Comparison of ENCODE assay signal across 9 cellular contexts in the genomic region with DNA sequence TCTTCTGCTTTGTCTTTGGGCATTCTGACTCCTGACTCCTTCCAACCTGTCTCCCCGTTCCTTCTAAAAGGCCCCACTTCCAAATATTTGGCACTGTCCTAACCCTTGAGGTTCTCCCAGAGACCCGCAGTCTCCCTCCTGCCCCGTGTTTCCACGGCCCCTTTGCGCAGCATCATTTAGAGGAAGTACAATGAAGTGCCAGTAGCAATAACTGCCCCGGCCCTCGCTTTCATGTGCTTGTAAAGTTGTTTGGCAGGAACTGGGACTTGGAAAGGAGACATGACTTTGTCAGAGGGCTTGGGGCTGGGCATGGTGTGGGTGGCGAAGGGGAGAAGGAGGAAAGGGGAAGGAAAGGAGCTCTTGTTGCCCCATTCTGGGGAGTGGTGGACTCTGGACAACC. TPM values are rescaled to one million over a fixed set of nuclear protein-coding genes. Genes with fewer than 3 reads are reported as not detected.
DNase-seq lines count a peak whose midpoint lies in the region; ATAC-seq and TF ChIP-seq lines count a peak whose summit lies in the region.
"Had no signal": no experiment of that assay in that cellular context is flagged by ENCODE, and none has a peak within 500 bp of the region (broad histone marks: within the 10 kb centered on the region; RNA-seq: fewer than 3 reads in every experiment).

No MANE protein-coding gene starts in this region.

- peak; percentile 40 for DNase-seq in stimulated activated CD4-positive, alpha-beta T cell treated with anti-CD3 and anti-CD28 coated beads, Interleukin-2, amount 100 ng/mL, for 24 hours
- DNase-seq in stimulated activated CD4-positive, alpha-beta T cell treated with anti-CD3 and anti-CD28 coated beads, Interleukin-4, amount 100 ng/mL, for 4 hours: no peak
- DNase-seq in ascending aorta (ENCODE audit: low spot score in 2 of 2): peak; percentile 50 to 81
- no peak for DNase-seq in memory B cell (ENCODE audit: low spot score in 2 of 2)
- DNase-seq in glutamatergic neuron: no peak
- DNase-seq in NCI-H345 (lab: John Stamatoyannopoulos, UW): no peak

- H3K36me3 Mint-ChIP-seq in memory B cell (peaks cover 5% of the 10 kb centered on the region), glutamatergic neuron (ENCODE audit: unreplicated experiment) (no peaks in the 10 kb centered on the region)

- no peaks in the 10 kb centered on the region for H3K27me3 ChIP-seq in ascending aorta

- H3K27ac Mint-ChIP-seq in memory B cell: peak overlapping the region; percentile 94
- H3K27ac Mint-ChIP-seq in glutamatergic neuron (ENCODE audit: unreplicated experiment): no peak overlapping the region

- no peaks in the 10 kb centered on the region for H3K9me3 Mint-ChIP-seq in memory B cell
- peaks cover 4% of the 10 kb centered on the region for H3K9me3 Mint-ChIP-seq in glutamatergic neuron (ENCODE audit: unreplicated experiment)

- peak overlapping the region; percentile 90 to 98 for H3K27ac ChIP-seq in ascending aorta
- H3K27ac ChIP-seq: parathyroid adenoma had no signal

- peaks cover 19 to 50% of the 10 kb centered on the region in 2 donors for H3K4me1 ChIP-seq in ascending aorta

- ATAC-seq in memory B cell (ENCODE audit: low read depth) (no peak), GM19467 (IDR thresholded peaks at IDR 0.05; ENCODE audit: unreplicated experiment) (no peak)
- ATAC-seq in activated CD4-positive, CD25-positive, alpha-beta regulatory T cell treated with anti-CD3 and anti-CD28 coated beads, Interleukin-2, amount 50 U/mL, for 24 hours: no peak

- H3K9me3 ChIP-seq in ascending aorta: no peaks in the 10 kb centered on the region

- H3K4me3 ChIP-seq in ascending aorta: peak overlapping the region; percentile 70 to 83

- H3K4me1 Mint-ChIP-seq in memory B cell (peaks cover 60% of the 10 kb centered on the region), glutamatergic neuron (ENCODE audit: low read depth, unreplicated experiment) (no peaks in the 10 kb centered on the region)

- intact Hi-C loops in ascending aorta (cut with DNase I): loop anchor here (2.0 to 5.0 kb wide), 3 partner anchors 25 to 224 kb away; a partner anchor contains a TSS

- TF ChIP-seq CTCF in ascending aorta (IDR thresholded peaks at IDR 0.05) (no peak), glutamatergic neuron (IDR thresholded peaks at IDR 0.05; ENCODE audit: partially characterized antibody, unreplicated experiment) (no peak)

- no peaks in the 10 kb centered on the region for H3K36me3 ChIP-seq in ascending aorta

- peak overlapping the region; percentile 87 for H3K4me3 Mint-ChIP-seq in memory B cell
- no peak overlapping the region for H3K4me3 Mint-ChIP-seq in glutamatergic neuron (ENCODE audit: unreplicated experiment)

- H3K27me3 Mint-ChIP-seq in memory B cell: no peaks in the 10 kb centered on the region
- H3K27me3 Mint-ChIP-seq in glutamatergic neuron (ENCODE audit: unreplicated experiment): peaks cover 17% of the 10 kb centered on the region

RNA-seq across cellular contexts. Expression of a gene that starts 2.6 kb away (rescaled TPM):
- total RNA-seq in ascending aorta (188 TPM), glutamatergic neuron (ENCODE audit: unreplicated experiment) (0.71 TPM)

Comparison
In these comparisons a context has a peak if more than half of its experiments do, and no peak if none do; other contexts are left out.
1. DNase-seq: peak in stimulated activated CD4-positive, alpha-beta T cell treated with anti-CD3 and anti-CD28 coated beads, Interleukin-2, amount 100 ng/mL, for 24 hours (2 of 2) and ascending aorta (2 of 2); none in stimulated activated CD4-positive, alpha-beta T cell treated with anti-CD3 and anti-CD28 coated beads, Interleukin-4, amount 100 ng/mL, for 4 hours (0 of 2), memory B cell (0 of 2), glutamatergic neuron (single experiment) and NCI-H345 (single experiment).
2. RNA of a gene that starts 2.6 kb away (total RNA-seq): 188 TPM in ascending aorta (single experiment); 0.71 TPM in glutamatergic neuron (single experiment); every median in the first group is over 100 times any median in the second.